In genomic region chr4:10117424-10118354, GRCh38 we compare ENCODE assay signal across 8 cellular contexts. TPM values are rescaled to one million over a fixed set of nuclear protein-coding genes. Genes with fewer than 3 reads are reported as not detected.
A peak's percentile ranks its signal among the peaks of the same experiment; 100 is the strongest.
DNase-seq lines count a peak whose midpoint lies in the region; ATAC-seq and TF ChIP-seq lines count a peak whose summit lies in the region.

No MANE protein-coding gene starts in this region.

- peaks cover 11 to 15% (median 15%) of the 10 kb centered on the region in 3 donors for H3K27me3 Mint-ChIP-seq in immature natural killer cell (ENCODE audit: low read depth in 3 of 3)

- intact Hi-C loops in Right ventricle myocardium superior (cut with DNase I) (no loop called here), cardiac septum (cut with DNase I) (loop anchor here (2.0 kb wide), 2 partner anchors 21 to 99 kb away; no protein-coding TSS in a partner anchor), ascending aorta (cut with DNase I) (loop anchor here (1.0 to 5.0 kb wide), 3 partner anchors 35 to 426 kb away; no protein-coding TSS in a partner anchor)

- ATAC-seq in Right ventricle myocardium superior (ENCODE audit: poor library complexity) (no peak), HG02981 (IDR thresholded peaks at IDR 0.05; ENCODE audit: unreplicated experiment) (no peak)

- H3K36me3 Mint-ChIP-seq in immature natural killer cell: peaks cover 0 to 19% (median 10%) of the 10 kb centered on the region in 3 donors

- H3K4me1 ChIP-seq in ascending aorta: peaks cover 18 to 34% of the 10 kb centered on the region in 2 donors

- peak overlapping the region; percentile 61 to 82 for H3K4me3 ChIP-seq in ascending aorta

- peaks cover 17 to 24% of the 10 kb centered on the region in 2 donors for H3K36me3 ChIP-seq in ascending aorta

- H3K27ac Mint-ChIP-seq in immature natural killer cell: peak overlapping the region; percentile 94 to 99 (median 98)

- H3K4me1 Mint-ChIP-seq in immature natural killer cell: peaks cover 40 to 53% of the 10 kb centered on the region in 2 donors

- DNase-seq in Right ventricle myocardium superior (peak; percentile 58), cardiac septum (ENCODE audit: low spot score) (no peak), NOMO-1 (lab: John Stamatoyannopoulos, UW; ENCODE audit: unreplicated experiment in 2 of 2) (peak; percentile 62 to 80), ascending aorta (ENCODE audit: low spot score in 2 of 2) (no peak), immature natural killer cell (no peak), kidney tubule cell (ENCODE audit: low spot score) (no peak)
- DNase-seq in stimulated activated CD8-positive, alpha-beta memory T cell treated with anti-CD3 and anti-CD28 coated beads, Interleukin-4, amount 100 ng/mL, for 48 hours: peak; percentile 57

- H3K4me3 Mint-ChIP-seq in immature natural killer cell: peak overlapping the region; percentile 87 to 95 (median 92)

- no peaks in the 10 kb centered on the region for H3K27me3 ChIP-seq in ascending aorta

- peak overlapping the region; percentile 93 to 95 for H3K27ac ChIP-seq in ascending aorta

- no peaks in the 10 kb centered on the region for H3K9me3 Mint-ChIP-seq in immature natural killer cell

- no peaks in the 10 kb centered on the region for H3K9me3 ChIP-seq in ascending aorta

- no peak for TF ChIP-seq CTCF in ascending aorta (IDR thresholded peaks at IDR 0.05)

RNA-seq across cellular contexts. Expression of gene WDR1, which starts 1.1 kb away (rescaled TPM):
- total RNA-seq in Right ventricle myocardium superior (183 TPM), cardiac septum (245 TPM), ascending aorta (216 TPM)
- 100 to 1,000 TPM; 339 to 509 (median 401) TPM for polyA plus RNA-seq in immature natural killer cell

Comparison
In these comparisons a context has a peak if more than half of its experiments do, and no peak if none do; other contexts are left out.
1. DNase-seq: peak in Right ventricle myocardium superior (single experiment), NOMO-1 (2 of 2) and stimulated activated CD8-positive, alpha-beta memory T cell treated with anti-CD3 and anti-CD28 coated beads, Interleukin-4, amount 100 ng/mL, for 48 hours (single experiment); none in cardiac septum (single experiment), ascending aorta (0 of 2), immature natural killer cell (0 of 3) and kidney tubule cell (single experiment).